In the genomic region with DNA sequence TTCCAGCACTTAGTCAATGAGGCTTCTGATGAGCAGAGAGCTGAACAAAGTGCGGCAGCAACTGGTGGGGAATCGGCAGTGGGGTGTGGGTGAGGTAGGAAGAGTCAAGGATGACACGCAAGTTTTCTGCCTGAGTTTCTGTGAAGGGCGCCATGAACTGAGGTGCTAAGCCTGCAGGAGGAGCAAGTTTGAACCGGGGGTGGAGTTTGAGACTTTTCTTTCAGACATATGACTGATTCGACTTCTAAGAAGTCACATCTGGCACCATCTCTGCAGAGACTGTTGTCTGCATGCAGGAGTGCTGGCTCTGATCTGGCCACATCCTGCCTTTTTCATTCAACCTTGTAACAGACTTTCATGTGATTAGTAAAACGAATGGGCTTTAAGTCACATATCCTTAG, we compare ENCODE assay signal across 8 cellular contexts. TPM values are rescaled to one million over a fixed set of nuclear protein-coding genes. Genes with fewer than 3 reads are reported as not detected.
DNase-seq lines count a peak whose midpoint lies in the region; ATAC-seq and TF ChIP-seq lines count a peak whose summit lies in the region.

No MANE protein-coding gene starts in this region.

- no peaks in the 10 kb centered on the region for H3K9me3 ChIP-seq in OCI-LY1 (ENCODE audit: low read length)
- H3K9me3 ChIP-seq in heart left ventricle, result peaks cover 0 to 4% (median 0%) of the 10 kb centered on the region in 12 donors

- H3K9me3 Mint-ChIP-seq in naive thymus-derived CD8-positive, alpha-beta T cell, result no peaks in the 10 kb centered on the region
- H3K9me3 Mint-ChIP-seq in stimulated activated naive CD8-positive, alpha-beta T cell treated with anti-CD3 and anti-CD28 coated beads, Interleukin-15, Interleukin-2, amounts not matched to agents 100 ng/mL and 50 ng/mL, for 24 hours, result no peaks in the 10 kb centered on the region

- peak overlapping the region; percentile 13 to 85 (median 66) for H3K4me3 Mint-ChIP-seq in naive thymus-derived CD8-positive, alpha-beta T cell
- H3K4me3 Mint-ChIP-seq in stimulated activated naive CD8-positive, alpha-beta T cell treated with anti-CD3 and anti-CD28 coated beads, Interleukin-15, Interleukin-2, amounts not matched to agents 100 ng/mL and 50 ng/mL, for 24 hours, result peak overlapping the region; percentile 19

- WGBS in heart left ventricle, 4 donors, result 78 to 91% (median 79%) methylated on average over 7 of the region's 7 CpGs

- H3K36me3 Mint-ChIP-seq in naive thymus-derived CD8-positive, alpha-beta T cell, result peaks cover 6 to 22% (median 10%) of the 10 kb centered on the region in 3 donors
- peaks cover 12% of the 10 kb centered on the region for H3K36me3 Mint-ChIP-seq in stimulated activated naive CD8-positive, alpha-beta T cell treated with anti-CD3 and anti-CD28 coated beads, Interleukin-15, Interleukin-2, amounts not matched to agents 100 ng/mL and 50 ng/mL, for 24 hours (ENCODE audit: low read depth)

- no peaks in the 10 kb centered on the region for H3F3A ChIP-seq in OCI-LY1 (ENCODE audit: insufficient read depth, low read length)

- ATAC-seq in naive thymus-derived CD8-positive, alpha-beta T cell, result peak; percentile 94 to 96
- no peak for ATAC-seq in heart left ventricle

- no peaks in the 10 kb centered on the region for H3K27me3 Mint-ChIP-seq in naive thymus-derived CD8-positive, alpha-beta T cell
- H3K27me3 Mint-ChIP-seq in stimulated activated naive CD8-positive, alpha-beta T cell treated with anti-CD3 and anti-CD28 coated beads, Interleukin-15, Interleukin-2, amounts not matched to agents 100 ng/mL and 50 ng/mL, for 24 hours, result no peaks in the 10 kb centered on the region

- H3K27me3 ChIP-seq in OCI-LY1 (ENCODE audit: insufficient read depth, low read length), result no peaks in the 10 kb centered on the region
- H3K27me3 ChIP-seq in heart left ventricle, result no peaks in the 10 kb centered on the region

- peaks cover 10% of the 10 kb centered on the region; the same call in 1 of the 2 replicates for H3K36me3 ChIP-seq in OCI-LY1 (ENCODE audit: insufficient read depth, low read length)
- H3K36me3 ChIP-seq in heart left ventricle, result peaks cover 0 to 96% (median 72%) of the 10 kb centered on the region in 9 donors

- no peaks in the 10 kb centered on the region for H3K9me2 ChIP-seq in OCI-LY1 (ENCODE audit: low read depth, low read length)

- no peaks in the 10 kb centered on the region for H4K20me1 ChIP-seq in OCI-LY1 (ENCODE audit: insufficient read depth, low read length)

- TF ChIP-seq CTCF in OCI-LY1 (IDR thresholded peaks at IDR 0.05; ENCODE audit: low read length) (no peak), heart left ventricle (IDR thresholded peaks at IDR 0.05) (no peak)

- H2AFZ ChIP-seq in OCI-LY1 (ENCODE audit: low read length), result no peak overlapping the region

- no peak overlapping the region for H3K4me3 ChIP-seq in OCI-LY1 (ENCODE audit: low read depth, low read length, poor library complexity, severe bottlenecking)
- no peak overlapping the region for H3K4me3 ChIP-seq in heart left ventricle

- intact Hi-C loops in heart left ventricle (cut with DNase I), result no loop called here

- H3K27ac ChIP-seq in OCI-LY1 (ENCODE audit: low read depth, low read length, poor library complexity, severe bottlenecking) (peak overlapping the region; percentile 35), heart left ventricle (peak overlapping the region in 1 of 12 donors; percentile 60)

- POLR2A ChIA-PET in naive thymus-derived CD8-positive, alpha-beta T cell (lab: Charles Lee), result interaction anchor here (1.2 to 2.0 kb wide), 3 partner anchors 9 to 177 kb away, joined by 4 to 7 read pairs (median 5); no protein-coding TSS in a partner anchor

- no peaks in the 10 kb centered on the region for H3K79me2 ChIP-seq in OCI-LY1 (ENCODE audit: insufficient read depth, low read length)

- H3K4me1 ChIP-seq in OCI-LY1 (ENCODE audit: insufficient read depth, low read length, severe bottlenecking) (peaks cover 4% of the 10 kb centered on the region), heart left ventricle (peaks cover 0 to 4% (median 0%) of the 10 kb centered on the region in 12 donors)

- peak overlapping the region; percentile 36 to 96 (median 92) for H3K27ac Mint-ChIP-seq in naive thymus-derived CD8-positive, alpha-beta T cell
- H3K27ac Mint-ChIP-seq in stimulated activated naive CD8-positive, alpha-beta T cell treated with anti-CD3 and anti-CD28 coated beads, Interleukin-15, Interleukin-2, amounts not matched to agents 100 ng/mL and 50 ng/mL, for 24 hours, result peak overlapping the region; percentile 90

- peak; percentile 56 for DNase-seq in activated T-cell treated with anti-CD3 and anti-CD28 coated beads, Interleukin-2, amount 50 U/mL, for 1 hour
- peak; percentile 42 to 91 (median 74) for DNase-seq in naive thymus-derived CD8-positive, alpha-beta T cell
- DNase-seq in NCI-H2227 (lab: John Stamatoyannopoulos, UW; ENCODE audit: unreplicated experiment) (no peak), medulla oblongata (ENCODE audit: extremely low spot score) (no peak), heart left ventricle (no peak), DMS114 treated with DMSO at 0.1 percent for 48 hours (lab: John Stamatoyannopoulos, UW; ENCODE audit: unreplicated experiment) (no peak)

- no peak for TF ChIP-seq POLR2A in heart left ventricle (IDR thresholded peaks at IDR 0.05)

- H3K4me1 Mint-ChIP-seq in naive thymus-derived CD8-positive, alpha-beta T cell, result peaks cover 15 to 43% (median 32%) of the 10 kb centered on the region in 4 donors
- peaks cover 18% of the 10 kb centered on the region for H3K4me1 Mint-ChIP-seq in stimulated activated naive CD8-positive, alpha-beta T cell treated with anti-CD3 and anti-CD28 coated beads, Interleukin-15, Interleukin-2, amounts not matched to agents 100 ng/mL and 50 ng/mL, for 24 hours (ENCODE audit: low read depth)

- H3K9ac ChIP-seq in OCI-LY1 (ENCODE audit: low read length), result no peak overlapping the region

- no peak overlapping the region for H3K4me2 ChIP-seq in OCI-LY1 (ENCODE audit: low read length)

RNA-seq across cellular contexts. Expression of gene GPI, which starts 14.8 kb away (rescaled TPM):
- 100 to 1,000 TPM; 107 to 114 TPM for total RNA-seq in naive thymus-derived CD8-positive, alpha-beta T cell
- polyA plus RNA-seq in naive thymus-derived CD8-positive, alpha-beta T cell, result 100 to 1,000 TPM; 126 to 179 (median 142) TPM
- total RNA-seq in heart left ventricle, result 100 to 1,000 TPM; 359 to 764 (median 549) TPM
- 100 to 1,000 TPM; 233 to 284 TPM for polyA plus RNA-seq in heart left ventricle

RNA-seq across cellular contexts. Expression of gene PDCD2L, which starts 54.0 kb away (rescaled TPM):
- total RNA-seq in naive thymus-derived CD8-positive, alpha-beta T cell, result 10 to 100 TPM; 17.6 to 18.6 TPM
- 10 to 100 TPM; 13.8 to 25.9 (median 17.2) TPM for polyA plus RNA-seq in naive thymus-derived CD8-positive, alpha-beta T cell
- 10 to 100 TPM in 4 of 9 donors, 1 to 10 TPM in 5; 6.2 to 16.7 (median 8.0) TPM for total RNA-seq in heart left ventricle
- 10 to 100 TPM in 1 of 2 donors, 1 to 10 TPM in 1; 8.0 to 14.9 TPM for polyA plus RNA-seq in heart left ventricle

Comparison
In these comparisons a context has a peak if more than half of its experiments do, and no peak if none do; other contexts are left out.
1. DNase-seq: peak in activated T-cell treated with anti-CD3 and anti-CD28 coated beads, Interleukin-2, amount 50 U/mL, for 1 hour (single experiment) and naive thymus-derived CD8-positive, alpha-beta T cell (10 of 10); none in NCI-H2227 (single experiment), medulla oblongata (single experiment), heart left ventricle (0 of 5) and DMS114 treated with DMSO at 0.1 percent for 48 hours (single experiment).
2. ATAC-seq: peak in naive thymus-derived CD8-positive, alpha-beta T cell (2 of 2); none in heart left ventricle (0 of 4).